In genomic region chr20:36213362-36213761, GRCh38 we compare ENCODE assay signal across 30 cellular contexts.
"Had no signal": no experiment of that assay in that cellular context is flagged by ENCODE, and none has a peak within 500 bp of the region (broad histone marks: within the 10 kb centered on the region; RNA-seq: fewer than 3 reads in every experiment).

No MANE protein-coding gene starts in this region.

- H3K27ac ChIP-seq: ascending aorta, body of pancreas, brain microvascular endothelial cell, breast epithelium, cardiac muscle cell had no signal

- H3K27me3 ChIP-seq: adrenal gland, ascending aorta, body of pancreas, brain microvascular endothelial cell, breast epithelium, cardiac muscle cell had no signal

- DNase-seq: activated effector memory CD4-positive, alpha-beta T cell treated with anti-CD3 and anti-CD28 coated beads, Interleukin-2, amount 50 U/mL, for 16 hours; activated effector memory CD4-positive, alpha-beta T cell treated with Interleukin-2 at 50 U/mL for 16 hours; activated gamma-delta T cell; activated gamma-delta T cell treated with Interleukin-2 at 50 U/mL for 16 hours; activated naive CD4-positive, alpha-beta T cell; activated naive CD4-positive, alpha-beta T cell treated with anti-CD3 and anti-CD28 coated beads for 36 hours; activated naive CD4-positive, alpha-beta T cell treated with anti-CD3 and anti-CD28 coated beads, Interleukin-2, amount 10 ng/mL, durations not matched to agents 7 days and 5 days; activated naive CD4-positive, alpha-beta T cell treated with anti-CD3 and anti-CD28 coated beads, Interleukin-2, amount 50 U/mL, for 16 hours; activated naive CD4-positive, alpha-beta T cell treated with Interleukin-2 at 50 U/mL for 16 hours; activated naive CD8-positive, alpha-beta T cell treated with anti-CD3 and anti-CD28 coated beads for 36 hours; activated naive CD8-positive, alpha-beta T cell treated with anti-CD3 and anti-CD28 coated beads, Interleukin-2, amount 10 ng/mL, durations not matched to agents 7 days and 5 days; activated naive CD8-positive, alpha-beta T cell treated with anti-CD3 and anti-CD28 coated beads, Interleukin-2, amount 50 U/mL, for 24 hours; activated T-cell treated with anti-CD3 and anti-CD28 coated beads, Interleukin-2, amount 50 U/mL, for 1 hour; activated T-cell treated with anti-CD3 and anti-CD28 coated beads, Interleukin-2, amount 50 U/mL, for 24 hours; activated T-cell treated with anti-CD3 and anti-CD28 coated beads, Interleukin-2, amount 50 U/mL, for 4 hours; activated T-cell treated with anti-CD3 and anti-CD28 coated beads, Interleukin-2, amount 50 U/mL, for 48 hours; activated T-cell treated with anti-CD3 and anti-CD28 coated beads, Interleukin-2, amount 50 U/mL, for 72 hours; amniotic stem cell; amygdala; anterior cingulate cortex; aorta; body of pancreas; brain microvascular endothelial cell; caudate nucleus; central memory CD4-positive, alpha-beta T cell; cerebellar nuclear complex had no signal

- H3K9me3 ChIP-seq: adrenal gland, ascending aorta, body of pancreas, breast epithelium had no signal

- H3K4me3 ChIP-seq: adrenal gland, ascending aorta, body of pancreas, breast epithelium, cardiac muscle cell had no signal

- H3K4me1 ChIP-seq: adrenal gland, ascending aorta, body of pancreas, breast epithelium had no signal

- H3K36me3 ChIP-seq: brain microvascular endothelial cell, breast epithelium had no signal
